Comparison of ENCODE assay signal across 20 cellular contexts in the genomic region with DNA sequence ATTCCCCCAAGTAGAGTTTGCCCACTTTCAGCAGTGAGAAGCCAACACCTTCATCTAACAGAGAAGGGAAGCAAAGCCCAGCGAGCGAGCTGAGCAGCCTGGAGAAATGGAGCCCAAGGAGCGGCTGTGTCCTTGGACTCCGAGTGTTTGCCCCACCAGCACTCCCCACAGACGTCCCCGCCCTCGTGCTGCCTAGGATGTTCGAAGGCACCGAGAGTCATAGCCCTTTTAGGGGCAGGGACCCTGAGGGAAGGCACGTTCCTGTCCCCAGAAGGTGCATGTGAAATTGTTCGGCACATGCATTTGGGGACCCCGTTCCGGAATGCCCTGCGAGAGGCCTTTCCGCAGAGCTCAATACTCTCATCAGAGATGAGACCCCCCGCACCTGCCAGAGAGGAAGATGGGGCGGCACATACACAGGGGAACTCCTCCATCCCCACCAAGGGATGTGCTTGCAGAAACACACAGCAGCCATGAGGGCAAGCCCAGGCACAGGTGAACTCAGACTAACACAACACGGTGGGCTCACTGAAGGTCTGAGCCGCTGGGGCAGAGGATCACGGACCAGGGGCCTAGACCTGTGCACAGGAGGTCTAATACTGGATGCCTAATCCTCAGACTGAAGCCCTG.
DNase-seq lines count a peak whose midpoint lies in the region; ATAC-seq and TF ChIP-seq lines count a peak whose summit lies in the region.
"Had no signal": no experiment of that assay in that cellular context is flagged by ENCODE, and none has a peak within 500 bp of the region (broad histone marks: within the 10 kb centered on the region; RNA-seq: fewer than 3 reads in every experiment).

No MANE protein-coding gene starts in this region.

- H3K27me3 Mint-ChIP-seq in stimulated activated naive CD8-positive, alpha-beta T cell treated with anti-CD3 and anti-CD28 coated beads, Interleukin-15, amount 100 ng/mL, for 72 hours = peaks cover 20% of the 10 kb centered on the region
- H3K27me3 Mint-ChIP-seq: B cell; CD4-positive, CD25-positive, alpha-beta regulatory T cell had no signal

- peak; percentile 49 for DNase-seq in activated effector memory CD4-positive, alpha-beta T cell treated with anti-CD3 and anti-CD28 coated beads, Interleukin-2, amount 50 U/mL, for 16 hours
- DNase-seq in activated effector memory CD4-positive, alpha-beta T cell treated with Interleukin-2 at 50 U/mL for 16 hours = no peak
- no peak for DNase-seq in stimulated activated naive CD8-positive, alpha-beta T cell treated with anti-CD3 and anti-CD28 coated beads, Interleukin-15, amount 100 ng/mL, for 72 hours
- DNase-seq in stimulated activated naive CD8-positive, alpha-beta T cell treated with anti-CD3 and anti-CD28 coated beads, Interleukin-15, Interleukin-2, amounts not matched to agents 100 U/mL and 50 U/mL, for 24 hours = no peak
- DNase-seq in lower lobe of right lung (peak; percentile 34), aorta (peak; percentile 29 to 63), cerebellar nuclear complex (lab: John Stamatoyannopoulos, UW) (no peak), dermis blood vessel endothelial cell (no peak)
- DNase-seq: CD4-positive, CD25-positive, alpha-beta regulatory T cell; CD8-positive, alpha-beta T cell; DMS153; DND-41; GM23248; H7; HCEC 1CT had no signal

- no peak overlapping the region for H3K27ac Mint-ChIP-seq in stimulated activated naive CD8-positive, alpha-beta T cell treated with anti-CD3 and anti-CD28 coated beads, Interleukin-15, amount 100 ng/mL, for 72 hours
- H3K27ac Mint-ChIP-seq: B cell; CD8-positive, alpha-beta T cell had no signal

- H3K4me3 ChIP-seq in lower lobe of right lung (no peak overlapping the region), aorta (ENCODE audit: low read length in 2 of 2) (no peak overlapping the region)
- H3K4me3 ChIP-seq: BLaER1, GM23248 had no signal

- no peak for TF ChIP-seq CTCF in lower lobe of right lung (IDR thresholded peaks at IDR 0.05)

- no peaks in the 10 kb centered on the region for H3K9me3 Mint-ChIP-seq in stimulated activated naive CD8-positive, alpha-beta T cell treated with anti-CD3 and anti-CD28 coated beads, Interleukin-15, amount 100 ng/mL, for 72 hours
- H3K9me3 Mint-ChIP-seq: CD4-positive, CD25-positive, alpha-beta regulatory T cell; CD8-positive, alpha-beta T cell had no signal

- no peaks in the 10 kb centered on the region for H3K4me1 ChIP-seq in lower lobe of right lung
- no peaks in the 10 kb centered on the region for H3K4me1 ChIP-seq in aorta (ENCODE audit: control insufficient read depth in 1 of 2, insufficient read depth in 2 of 2, low read length in 2 of 2)
- H3K4me1 ChIP-seq: Caco-2 had no signal

- H3K9me3 ChIP-seq in lower lobe of right lung (no peaks in the 10 kb centered on the region), aorta (ENCODE audit: control insufficient read depth, low read length) (no peaks in the 10 kb centered on the region)
- H3K9me3 ChIP-seq: BLaER1, Caco-2 had no signal

- H3K36me3 ChIP-seq in lower lobe of right lung (peaks cover 97% of the 10 kb centered on the region), aorta (ENCODE audit: control insufficient read depth in 1 of 2, insufficient read depth in 2 of 2, low read length in 1 of 2) (peaks cover 0 to 14% of the 10 kb centered on the region in 2 donors)

- H3K4me1 Mint-ChIP-seq in stimulated activated naive CD8-positive, alpha-beta T cell treated with anti-CD3 and anti-CD28 coated beads, Interleukin-15, amount 100 ng/mL, for 72 hours = peaks cover 21% of the 10 kb centered on the region
- H3K4me1 Mint-ChIP-seq: B cell; CD4-positive, CD25-positive, alpha-beta regulatory T cell had no signal

- no peak overlapping the region for H3K27ac ChIP-seq in lower lobe of right lung
- H3K27ac ChIP-seq in aorta (ENCODE audit: low read depth in 1 of 2, low read length in 2 of 2) = no peak overlapping the region
- H3K27ac ChIP-seq: 22Rv1, BLaER1, C4-2B, GM23248 had no signal

- peak; percentile 14 for ATAC-seq in stimulated activated naive CD8-positive, alpha-beta T cell treated with anti-CD3 and anti-CD28 coated beads, Interleukin-15, amount 100 ng/mL, for 72 hours
- ATAC-seq in stimulated activated naive CD8-positive, alpha-beta T cell treated with anti-CD3 and anti-CD28 coated beads, Interleukin-15, Interleukin-2, amounts not matched to agents 100 U/mL and 50 U/mL, for 24 hours = no peak
- no peak for ATAC-seq in lower lobe of right lung
- ATAC-seq in aorta (ENCODE audit: low FRiP score) = no peak
- ATAC-seq: CD8-positive, alpha-beta T cell had no signal

- H3K4me3 Mint-ChIP-seq in stimulated activated naive CD8-positive, alpha-beta T cell treated with anti-CD3 and anti-CD28 coated beads, Interleukin-15, amount 100 ng/mL, for 72 hours = no peak overlapping the region
- H3K4me3 Mint-ChIP-seq: B cell; CD4-positive, CD25-positive, alpha-beta regulatory T cell; CD8-positive, alpha-beta T cell had no signal

- H3K27me3 ChIP-seq in lower lobe of right lung (ENCODE audit: low read depth) (no peaks in the 10 kb centered on the region), aorta (ENCODE audit: control insufficient read depth in 1 of 2, insufficient read depth in 2 of 2, low read length in 1 of 2) (no peaks in the 10 kb centered on the region)
- H3K27me3 ChIP-seq: BLaER1 had no signal

- intact Hi-C loops in lower lobe of right lung (cut with DNase I) (no loop called here), aorta (cut with DNase I) (no loop called here)

- WGBS in aorta, 2 donors = 92 to 94% methylated on average over 20 of the region's 20 CpGs

Comparison
In these comparisons a context has a peak if more than half of its experiments do, and no peak if none do; other contexts are left out.
1. DNase-seq: peak in activated effector memory CD4-positive, alpha-beta T cell treated with anti-CD3 and anti-CD28 coated beads, Interleukin-2, amount 50 U/mL, for 16 hours (single experiment), lower lobe of right lung (single experiment) and aorta (2 of 2); none in activated effector memory CD4-positive, alpha-beta T cell treated with Interleukin-2 at 50 U/mL for 16 hours (single experiment), stimulated activated naive CD8-positive, alpha-beta T cell treated with anti-CD3 and anti-CD28 coated beads, Interleukin-15, amount 100 ng/mL, for 72 hours (0 of 2), stimulated activated naive CD8-positive, alpha-beta T cell treated with anti-CD3 and anti-CD28 coated beads, Interleukin-15, Interleukin-2, amounts not matched to agents 100 U/mL and 50 U/mL, for 24 hours (single experiment), cerebellar nuclear complex (0 of 2) and dermis blood vessel endothelial cell (single experiment).